8 cellular contexts compared by ENCODE assay signal in genomic region chr11:8019671-8020597, GRCh38. TPM values are rescaled to one million over a fixed set of nuclear protein-coding genes. Genes with fewer than 3 reads are reported as not detected.
DNase-seq lines count a peak whose midpoint lies in the region; ATAC-seq and TF ChIP-seq lines count a peak whose summit lies in the region.

No MANE protein-coding gene starts in this region.

- H3K4me3 ChIP-seq in AG04449 (ENCODE audit: low read depth, low read length) (peak overlapping the region; percentile 67), fibroblast of pulmonary artery (replicated peaks; ENCODE audit: low read depth, low read length) (peak overlapping the region; percentile 55), urinary bladder (ENCODE audit: low read depth, low read length) (peak overlapping the region; percentile 64)

- no peak overlapping the region for H3K27ac Mint-ChIP-seq in activated T-cell treated with anti-CD3 and anti-CD28 coated beads, Interleukin-2, amount 50 U/mL, for 72 hours
- H3K27ac Mint-ChIP-seq in nephron progenitor cell, result no peak overlapping the region

- peaks cover 0 to 2% of the 10 kb centered on the region in 2 donors for H3K36me3 Mint-ChIP-seq in activated T-cell treated with anti-CD3 and anti-CD28 coated beads, Interleukin-2, amount 50 U/mL, for 72 hours (ENCODE audit: insufficient read depth in 2 of 2)
- no peaks in the 10 kb centered on the region for H3K36me3 Mint-ChIP-seq in nephron progenitor cell (ENCODE audit: low read depth)

- POLR2A ChIA-PET in AG04449 (lab: Yijun Ruan, JAX), result no interaction called here

- H3K4me1 Mint-ChIP-seq in activated T-cell treated with anti-CD3 and anti-CD28 coated beads, Interleukin-2, amount 50 U/mL, for 72 hours (ENCODE audit: low read depth), result peaks cover 15% of the 10 kb centered on the region
- peaks cover 14% of the 10 kb centered on the region for H3K4me1 Mint-ChIP-seq in nephron progenitor cell

- H3K9me3 Mint-ChIP-seq in activated T-cell treated with anti-CD3 and anti-CD28 coated beads, Interleukin-2, amount 50 U/mL, for 72 hours, result no peaks in the 10 kb centered on the region
- H3K9me3 Mint-ChIP-seq in nephron progenitor cell, result no peaks in the 10 kb centered on the region

- no peaks in the 10 kb centered on the region for H3K36me3 ChIP-seq in urinary bladder (ENCODE audit: insufficient read depth)

- ATAC-seq in HG03354 (IDR thresholded peaks at IDR 0.05; ENCODE audit: poor library complexity, severe bottlenecking, unreplicated experiment) (peak; percentile 32), HG03280 (IDR thresholded peaks at IDR 0.05; ENCODE audit: unreplicated experiment) (no peak), GM19324 (IDR thresholded peaks at IDR 0.05; ENCODE audit: low FRiP score, unreplicated experiment) (no peak)
- peak; percentile 49 to 55 for ATAC-seq in activated T-cell treated with anti-CD3 and anti-CD28 coated beads, Interleukin-2, amount 50 U/mL, for 72 hours (replicated peaks in 1 of 2)

- DNase-seq in AG04449 (ENCODE audit: low read depth, low spot score) (no peak), fibroblast of pulmonary artery (ENCODE audit: low read depth) (peak; percentile 32), nephron progenitor cell (peak; percentile 48)
- peak; percentile 38 to 51 for DNase-seq in activated T-cell treated with anti-CD3 and anti-CD28 coated beads, Interleukin-2, amount 50 U/mL, for 72 hours

- WGBS in urinary bladder, result 8% methylated on average over 58 of the region's 59 CpGs

- CTCF ChIA-PET in AG04449 (lab: Yijun Ruan, JAX), result interaction anchor here (1.2 to 9.4 kb wide), 5 partner anchors 11 to 79 kb away, joined by 3 to 242 read pairs (median 60); partner anchors contain the start of gene TUB

- H3K4me3 Mint-ChIP-seq in activated T-cell treated with anti-CD3 and anti-CD28 coated beads, Interleukin-2, amount 50 U/mL, for 72 hours, result peak overlapping the region; percentile 58 to 84
- peak overlapping the region; percentile 76 for H3K4me3 Mint-ChIP-seq in nephron progenitor cell

- peak overlapping the region; percentile 81 for H3K27ac ChIP-seq in urinary bladder (ENCODE audit: low read depth)

- peaks cover 54% of the 10 kb centered on the region for H3K27me3 Mint-ChIP-seq in activated T-cell treated with anti-CD3 and anti-CD28 coated beads, Interleukin-2, amount 50 U/mL, for 72 hours (ENCODE audit: low read depth)
- H3K27me3 Mint-ChIP-seq in nephron progenitor cell (ENCODE audit: low read depth, poor library complexity), result peaks cover 69% of the 10 kb centered on the region

- no peaks in the 10 kb centered on the region for H3K4me1 ChIP-seq in urinary bladder (ENCODE audit: insufficient read depth)

- TF ChIP-seq CTCF in AG04449 (IDR thresholded peaks at IDR 0.05; ENCODE audit: insufficient read depth, low read length, missing control alignments) (no peak), fibroblast of pulmonary artery (IDR thresholded peaks at IDR 0.05; ENCODE audit: low read length, missing control alignments) (no peak), nephron progenitor cell (IDR thresholded peaks at IDR 0.05) (no peak)

RNA-seq across cellular contexts. Expression of gene EIF3F, which starts 32.8 kb away (rescaled TPM):
- 100 to 1,000 TPM; 287 to 325 TPM for total RNA-seq in activated T-cell treated with anti-CD3 and anti-CD28 coated beads, Interleukin-2, amount 50 U/mL, for 72 hours
- total RNA-seq in urinary bladder, result 159 TPM
- polyA plus RNA-seq in urinary bladder, result 697 TPM

RNA-seq across cellular contexts. Expression of gene NLRP10, which starts 54.7 kb away (rescaled TPM):
- not detected for total RNA-seq in activated T-cell treated with anti-CD3 and anti-CD28 coated beads, Interleukin-2, amount 50 U/mL, for 72 hours
- not detected for total RNA-seq in urinary bladder
- not detected for polyA plus RNA-seq in urinary bladder

Comparison
In these comparisons a context has a peak if more than half of its experiments do, and no peak if none do; other contexts are left out.
1. ATAC-seq: peak in HG03354 (single experiment) and activated T-cell treated with anti-CD3 and anti-CD28 coated beads, Interleukin-2, amount 50 U/mL, for 72 hours (2 of 2); none in HG03280 (single experiment) and GM19324 (single experiment).
2. Peak in every context shown above with its lines, with median percentiles within 50 percentile points of each other: H3K4me3 ChIP-seq.